Comparison of ENCODE assay signal across 8 cellular contexts in the genomic region with DNA sequence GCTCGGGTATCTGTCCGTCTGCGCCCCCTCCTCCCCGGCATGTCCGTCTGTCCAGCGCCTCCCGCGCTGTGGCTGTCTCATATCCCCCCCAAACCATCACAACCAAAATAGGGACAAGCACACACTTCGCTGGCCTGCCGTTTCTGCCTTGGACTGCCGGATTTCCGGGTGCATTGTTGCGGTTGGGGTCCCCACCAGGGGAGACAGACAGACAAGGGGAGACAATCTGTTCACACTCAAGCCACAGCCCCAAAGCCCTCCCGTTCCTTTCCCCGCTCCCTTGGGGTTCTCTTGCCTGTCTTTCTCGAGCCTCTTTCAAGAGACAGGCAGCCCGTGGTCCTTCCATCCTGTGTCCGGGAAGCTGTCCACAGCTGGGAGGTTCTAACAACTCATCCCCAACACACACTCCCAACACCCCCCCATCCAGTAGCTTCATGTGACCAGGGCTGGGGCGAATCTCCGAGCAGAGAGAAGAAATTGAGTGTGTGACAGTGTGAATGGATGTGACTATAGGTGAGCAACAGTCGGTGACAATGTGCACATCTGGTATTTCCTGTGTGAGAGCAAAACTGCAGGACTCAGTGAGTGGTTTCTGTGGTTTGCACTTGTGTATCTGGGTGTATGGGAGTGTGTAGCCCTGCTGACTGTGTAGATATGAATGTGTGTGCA. TPM values are rescaled to one million over a fixed set of nuclear protein-coding genes. Genes with fewer than 3 reads are reported as not detected.
DNase-seq lines count a peak whose midpoint lies in the region; ATAC-seq and TF ChIP-seq lines count a peak whose summit lies in the region.

No MANE protein-coding gene starts in this region.

- no peaks in the 10 kb centered on the region for H3K27me3 Mint-ChIP-seq in Calu3 (ENCODE audit: unreplicated experiment)
- H3K27me3 Mint-ChIP-seq in endodermal cell (ENCODE audit: insufficient read depth) = peaks cover 23% of the 10 kb centered on the region

- H3K27ac ChIP-seq in VCaP = peak overlapping the region; percentile 74
- H3K27ac ChIP-seq in endodermal cell (ENCODE audit: low read depth, low read length) = peak overlapping the region; percentile 92
- H3K27ac ChIP-seq in muscle layer of duodenum (ENCODE audit: low read length) = peak overlapping the region; percentile 84
- H3K27ac ChIP-seq in uterus = peak overlapping the region; percentile 76 to 95

- H3K36me3 Mint-ChIP-seq in Calu3 (ENCODE audit: insufficient read depth, unreplicated experiment) (peaks cover 52% of the 10 kb centered on the region), endodermal cell (ENCODE audit: low read depth) (no peaks in the 10 kb centered on the region)

- H3K27ac Mint-ChIP-seq in Calu3 (ENCODE audit: unreplicated experiment) (peak overlapping the region; percentile 96), endodermal cell (peak overlapping the region; percentile 92)

- no peak for TF ChIP-seq POLR2A in uterus (IDR thresholded peaks at IDR 0.05)

- H3K9me3 ChIP-seq in endodermal cell (ENCODE audit: control insufficient read depth, low read length) = no peaks in the 10 kb centered on the region
- H3K9me3 ChIP-seq in muscle layer of duodenum (ENCODE audit: control insufficient read depth in 1 of 2, low read length in 2 of 2) = no peaks in the 10 kb centered on the region
- H3K9me3 ChIP-seq in uterus = no peaks in the 10 kb centered on the region

- WGBS in endodermal cell (ENCODE audit: insufficient coverage in 1 of 2, insufficient read length in 1 of 2), 2 experiments = 39 to 46% methylated on average over 16 to 21 of the region's 21 CpGs

- H3K4me1 ChIP-seq in endodermal cell (ENCODE audit: control insufficient read depth, insufficient read depth, low read length) (peaks cover 5% of the 10 kb centered on the region), muscle layer of duodenum (ENCODE audit: control insufficient read depth in 1 of 2, insufficient read depth in 2 of 2, low read length in 2 of 2) (peaks cover 3 to 31% of the 10 kb centered on the region in 2 donors), uterus (peaks cover 0 to 8% of the 10 kb centered on the region in 2 donors)

- H3K9me3 Mint-ChIP-seq in Calu3 (ENCODE audit: low read depth, unreplicated experiment) = no peaks in the 10 kb centered on the region
- H3K9me3 Mint-ChIP-seq in endodermal cell = no peaks in the 10 kb centered on the region

- CTCF ChIA-PET in Calu3 (lab: Charles Lee) = no interaction called here

- peak; percentile 10 for ATAC-seq in HG02798 (IDR thresholded peaks at IDR 0.05; ENCODE audit: poor library complexity, unreplicated experiment)

- BruUV-seq in Calu3 (replicated peaks; lab: Mats Ljungman, UMichigan) = TSS peak; percentile 94

- peaks cover 63% of the 10 kb centered on the region for H3K4me1 Mint-ChIP-seq in Calu3 (ENCODE audit: low read depth, unreplicated experiment)
- peaks cover 11% of the 10 kb centered on the region for H3K4me1 Mint-ChIP-seq in endodermal cell

- intact Hi-C loops in Calu3 (cut with micrococcal nuclease; ENCODE audit: unreplicated experiment) (loop anchor here (2.0 kb wide), 1 partner anchor 17 kb away; no protein-coding TSS in a partner anchor), uterus (cut with DNase I; ENCODE audit: low total_unique reads) (no loop called here)

- H3K36me3 ChIP-seq in endodermal cell (ENCODE audit: control insufficient read depth, insufficient read depth, low read length) (no peaks in the 10 kb centered on the region), muscle layer of duodenum (ENCODE audit: control insufficient read depth in 1 of 2, insufficient read depth in 2 of 2, low read length in 2 of 2) (peaks cover 0 to 12% of the 10 kb centered on the region in 2 donors), uterus (no peaks in the 10 kb centered on the region)

- H3K9ac ChIP-seq in endodermal cell (ENCODE audit: extremely low read depth, low read length, poor library complexity, severe bottlenecking) = peak overlapping the region; percentile 69

- peaks cover 11% of the 10 kb centered on the region for H3K27me3 ChIP-seq in endodermal cell (ENCODE audit: control insufficient read depth, insufficient read depth, low read length, poor library complexity, severe bottlenecking)
- H3K27me3 ChIP-seq in muscle layer of duodenum (ENCODE audit: low read depth, low read length) = no peaks in the 10 kb centered on the region
- H3K27me3 ChIP-seq in uterus = no peaks in the 10 kb centered on the region

- TF ChIP-seq CTCF in Calu3 (IDR thresholded peaks at IDR 0.05; ENCODE audit: unreplicated experiment) = no peak
- TF ChIP-seq CTCF in VCaP (conservative IDR thresholded peaks at IDR 0.05) = no peak
- no peak for TF ChIP-seq CTCF in endodermal cell (conservative IDR thresholded peaks at IDR 0.05)
- no peak for TF ChIP-seq CTCF in uterus (IDR thresholded peaks at IDR 0.05)

- DNase-seq in Calu3 = no peak
- DNase-seq in endodermal cell = peak; percentile 69
- DNase-seq in uterus = peak; percentile 54 to 59
- no peak for DNase-seq in NCI-H1694 (lab: John Stamatoyannopoulos, UW)
- no peak for DNase-seq in NCI-H446 treated with DMSO at 0.1 percent for 48 hours (lab: John Stamatoyannopoulos, UW)

- H3K4me3 Mint-ChIP-seq in Calu3 (ENCODE audit: low read depth, unreplicated experiment) (peak overlapping the region; percentile 77), endodermal cell (peak overlapping the region; percentile 81)

- peak overlapping the region; percentile 74 for H3K4me3 ChIP-seq in endodermal cell (ENCODE audit: low read length)
- peak overlapping the region; percentile 57 to 72 for H3K4me3 ChIP-seq in muscle layer of duodenum (ENCODE audit: low read depth in 1 of 2, low read length in 2 of 2)
- peak overlapping the region; percentile 43 to 45 for H3K4me3 ChIP-seq in uterus

RNA-seq across cellular contexts. Expression of a gene that starts 16.5 kb away (rescaled TPM):
- total RNA-seq in Calu3 (2022) (18.7 and 23.8 TPM in 2 replicates), endodermal cell (1 to 10 TPM; 1.6 to 3.0 TPM), uterus (10 to 100 TPM in 2 of 4 donors, 1 to 10 TPM in 1, not detected in 1; 8.1 to 52.1 (median 28.6) TPM)
- 1.6 TPM for polyA plus RNA-seq in endodermal cell (2013, experiment 1 of 2)
- 1.4 TPM for polyA plus RNA-seq in endodermal cell (2013, experiment 2 of 2)

RNA-seq across cellular contexts. Expression of a gene that starts 27.6 kb away (rescaled TPM):
- total RNA-seq in Calu3 (2022) = 55.7 and 58.9 TPM in 2 replicates
- 10 to 100 TPM; 53.5 to 63.6 TPM for total RNA-seq in endodermal cell
- 70.3 TPM for polyA plus RNA-seq in endodermal cell (2013, experiment 1 of 2)
- polyA plus RNA-seq in endodermal cell (2013, experiment 2 of 2) = 66.1 TPM
- 100 to 1,000 TPM in 1 of 4 donors, 10 to 100 TPM in 3; 37.9 to 130 (median 68.0) TPM for total RNA-seq in uterus

RNA-seq across cellular contexts. Expression of a gene that starts 44.9 kb away (rescaled TPM):
- total RNA-seq in Calu3 (2022) (22.5 and 25.8 TPM in 2 replicates), endodermal cell (10 to 100 TPM; 13.2 to 16.0 TPM), uterus (10 to 100 TPM in 1 of 4 donors, 1 to 10 TPM in 2, under 1 TPM in 1; 0.26 to 11.3 (median 3.5) TPM)
- 6.8 TPM for polyA plus RNA-seq in endodermal cell (2013, experiment 1 of 2)
- polyA plus RNA-seq in endodermal cell (2013, experiment 2 of 2) = 6.2 TPM

RNA-seq across cellular contexts. Expression of a gene that starts 45.5 kb away (rescaled TPM):
- total RNA-seq in Calu3 (2022) (5.7 and 7.2 TPM in 2 replicates), endodermal cell (10 to 100 TPM; 15.7 to 18.5 TPM), uterus (1 to 10 TPM in 3 of 4 donors, not detected in 1; 5.9 to 9.0 (median 7.0) TPM)
- 23.8 TPM for polyA plus RNA-seq in endodermal cell (2013, experiment 1 of 2)
- polyA plus RNA-seq in endodermal cell (2013, experiment 2 of 2) = 25.9 TPM

RNA-seq across cellular contexts. Expression of a gene that starts 46.4 kb away (rescaled TPM):
- total RNA-seq in Calu3 (2022) (98.4 and 135 TPM in 2 replicates), endodermal cell (10 to 100 TPM; 17.9 to 26.4 TPM), uterus (10 to 100 TPM in 1 of 4 donors, 1 to 10 TPM in 2, under 1 TPM in 1; 0.51 to 30.2 (median 3.0) TPM)
- polyA plus RNA-seq in endodermal cell (2013, experiment 1 of 2) = 21.8 TPM
- polyA plus RNA-seq in endodermal cell (2013, experiment 2 of 2) = 16.7 TPM

Comparison
In these comparisons a context has a peak if more than half of its experiments do, and no peak if none do; other contexts are left out.
1. DNase-seq: peak in endodermal cell (single experiment) and uterus (2 of 2); none in Calu3 (single experiment), NCI-H1694 (single experiment) and NCI-H446 treated with DMSO at 0.1 percent for 48 hours (single experiment).
2. Peak in every context shown above with its lines, with median percentiles within 50 percentile points of each other: H3K27ac ChIP-seq and H3K4me3 ChIP-seq.